1 cellular context compared by ENCODE assay signal in the genomic region with DNA sequence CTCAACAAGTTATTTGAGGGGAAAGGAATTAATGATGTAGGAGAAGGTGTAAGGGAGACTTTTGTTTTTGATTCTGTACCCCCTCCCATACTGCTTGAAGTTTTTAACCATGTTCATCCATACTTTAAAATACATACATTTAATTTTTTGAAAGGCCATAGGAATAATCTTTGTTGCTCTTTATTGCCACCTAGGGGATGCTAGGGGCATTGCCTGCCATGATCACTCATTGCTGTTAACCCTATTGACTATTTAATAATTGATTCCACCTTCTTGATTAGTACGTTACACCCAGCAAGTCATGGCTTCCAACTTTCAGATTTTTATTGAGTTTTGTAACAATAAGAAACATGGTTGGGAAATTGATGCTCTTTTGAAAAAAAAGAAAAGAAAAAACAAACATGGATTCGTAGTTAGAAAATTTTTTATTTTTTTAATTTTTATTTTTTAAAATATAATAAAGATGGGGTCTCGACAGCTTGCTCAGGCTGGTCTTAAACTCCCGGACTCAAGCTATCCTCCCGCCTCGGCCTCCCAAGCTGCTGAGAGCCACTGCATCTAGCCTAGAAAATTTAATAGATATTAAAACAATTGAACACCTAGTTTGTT.
TF ChIP-seq lines count a peak whose summit lies in the region.

No MANE protein-coding gene starts in this region.

TF ChIP-seq in Ishikawa, 13 proteins besides CTCF, POLR2A, EP300 and RAD21 (continued from another document):
- no peak for TF ChIP-seq YY1 (IDR thresholded peaks at IDR 0.05; ENCODE audit: low read depth)
- TF ChIP-seq EGR1 (IDR thresholded peaks at IDR 0.05) = no peak
TF ChIP-seq in Ishikawa: peak in this region for 0.
